Comparison of ENCODE assay signal across 9 cellular contexts in genomic region chr7:142866361-142867096, GRCh38. TPM values are rescaled to one million over a fixed set of nuclear protein-coding genes. Genes with fewer than 3 reads are reported as not detected.
DNase-seq lines count a peak whose midpoint lies in the region; ATAC-seq, FAIRE-seq and TF ChIP-seq lines count a peak whose summit lies in the region.
"Had no signal": no experiment of that assay in that cellular context is flagged by ENCODE, and none has a peak within 500 bp of the region (broad histone marks: within the 10 kb centered on the region; RNA-seq: fewer than 3 reads in every experiment).

No MANE protein-coding gene starts in this region.

- no peaks in the 10 kb centered on the region for H3K27me3 ChIP-seq in DND-41 (ENCODE audit: insufficient read depth, low read length, poor library complexity)
- no peaks in the 10 kb centered on the region for H3K27me3 ChIP-seq in adrenal gland
- no peaks in the 10 kb centered on the region for H3K27me3 ChIP-seq in keratinocyte (ENCODE audit: control insufficient read depth, extremely low read depth, insufficient read depth, low read length)
- H3K27me3 ChIP-seq in upper lobe of right lung, result no peaks in the 10 kb centered on the region

- peak overlapping the region; percentile 49 for H3K27ac ChIP-seq in DND-41 (ENCODE audit: low read length)
- H3K27ac ChIP-seq in adrenal gland, result no peak overlapping the region
- no peak overlapping the region for H3K27ac ChIP-seq in keratinocyte (ENCODE audit: control insufficient read depth, insufficient read depth, low read length)
- H3K27ac ChIP-seq in upper lobe of right lung, result no peak overlapping the region
- H3K27ac ChIP-seq: SK-N-MC had no signal

- H2AFZ ChIP-seq in DND-41 (ENCODE audit: low read depth, low read length), result no peak overlapping the region
- no peak overlapping the region for H2AFZ ChIP-seq in keratinocyte (ENCODE audit: control insufficient read depth, low read length)

- no peaks in the 10 kb centered on the region for H3K9me1 ChIP-seq in keratinocyte (ENCODE audit: control insufficient read depth, extremely low read depth, insufficient read depth, low read length)

- intact Hi-C loops in adrenal gland (cut with DNase I) (no loop called here), upper lobe of right lung (cut with DNase I) (no loop called here)

- no peak overlapping the region for H3K4me3 ChIP-seq in DND-41 (ENCODE audit: low read depth in 1 of 2, low read length in 2 of 2)
- H3K4me3 ChIP-seq in adrenal gland, result no peak overlapping the region
- no peak overlapping the region for H3K4me3 ChIP-seq in keratinocyte (ENCODE audit: control insufficient read depth in 2 of 3, extremely low read depth in 1 of 3, insufficient read depth in 2 of 3, low read depth in 1 of 3, low read length in 3 of 3)
- H3K4me3 ChIP-seq in upper lobe of right lung, result no peak overlapping the region
- H3K4me3 ChIP-seq: SK-N-MC had no signal

- no peak for TF ChIP-seq POLR2A in adrenal gland (IDR thresholded peaks at IDR 0.05)

- FAIRE-seq in keratinocyte (lab: Jason Lieb, UNC), result no peak

- TF ChIP-seq RAD21 in Ishikawa (IDR thresholded peaks at IDR 0.05; ENCODE audit: low read depth), result peak; percentile 71

- no peak overlapping the region for H3K9ac ChIP-seq in DND-41 (ENCODE audit: low read depth, low read length)
- no peak overlapping the region for H3K9ac ChIP-seq in keratinocyte (ENCODE audit: control insufficient read depth, extremely low read depth, insufficient read depth, low read length)

- H3K9me3 ChIP-seq in DND-41 (ENCODE audit: insufficient read depth, low read length, severe bottlenecking) (no peaks in the 10 kb centered on the region), adrenal gland (replicated peaks in 1 of 3) (no peaks in the 10 kb centered on the region), keratinocyte (ENCODE audit: control insufficient read depth, low read depth, low read length) (no peaks in the 10 kb centered on the region), upper lobe of right lung (no peaks in the 10 kb centered on the region)

- ATAC-seq in DND-41 (ENCODE audit: insufficient read depth, low read depth), result peak; percentile 54
- ATAC-seq in upper lobe of right lung, result peak; percentile 70
- ATAC-seq in GM19397 (IDR thresholded peaks at IDR 0.05; ENCODE audit: unreplicated experiment), result no peak

- dilution Hi-C loops in keratinocyte (cut with MboI; ENCODE audit: extremely low pct_ligation_motif_present, low sequenced_read_pairs), result no loop called here

- H3K36me3 ChIP-seq in DND-41 (ENCODE audit: insufficient read depth, low read length) (peaks cover 100% of the 10 kb centered on the region), adrenal gland (replicated peaks in 1 of 2) (no peaks in the 10 kb centered on the region), keratinocyte (ENCODE audit: control insufficient read depth in 2 of 2, extremely low read depth in 1 of 2, insufficient read depth in 2 of 2, low read length in 2 of 2) (no peaks in the 10 kb centered on the region), upper lobe of right lung (no peaks in the 10 kb centered on the region)

- DNase-seq in DND-41 (peak; percentile 31), adrenal gland (peak in 6 of 7 donors; percentile 29 to 62 (median 42)), keratinocyte (ENCODE audit: low read depth, low spot score) (no peak), upper lobe of right lung (no peak), T-helper 2 cell (no peak)
- no peak for DNase-seq in activated CD4-positive, CD25-positive, alpha-beta regulatory T cell treated with anti-CD3 and anti-CD28 coated beads, Interleukin-2, amount 50 U/mL, for 72 hours

- TF ChIP-seq CTCF in DND-41 (IDR thresholded peaks at IDR 0.05; ENCODE audit: borderline replicate concordance, extremely low read depth, low read length, poor library complexity, severe bottlenecking), result peak; percentile 75
- peak; percentile 23 to 54 (median 50) for TF ChIP-seq CTCF in adrenal gland (IDR thresholded peaks at IDR 0.05)
- peak; percentile 52 to 83 (median 57) for TF ChIP-seq CTCF in keratinocyte (optimal IDR thresholded peaks at IDR 0.05 in 1 of 3, IDR thresholded peaks at IDR 0.05 in 1 of 3, conservative IDR thresholded peaks at IDR 0.05 in 1 of 3; ENCODE audit: extremely low read depth in 1 of 3, insufficient read depth in 2 of 3, low read length in 3 of 3)
- TF ChIP-seq CTCF in upper lobe of right lung (IDR thresholded peaks at IDR 0.05), result peak; percentile 51

- H4K20me1 ChIP-seq in DND-41 (ENCODE audit: insufficient read depth, low read length) (peaks cover 7% of the 10 kb centered on the region; the same call in 1 of the 2 replicates), keratinocyte (ENCODE audit: control insufficient read depth, extremely low read depth, insufficient read depth, low read length) (no peaks in the 10 kb centered on the region)

- H3K79me2 ChIP-seq in DND-41 (ENCODE audit: insufficient read depth, low read length) (peaks cover 4% of the 10 kb centered on the region; the same call in 1 of the 2 replicates), keratinocyte (ENCODE audit: control insufficient read depth, insufficient read depth, low read length) (no peaks in the 10 kb centered on the region)

- WGBS in adrenal gland, 4 donors, result 54 to 68% (median 57%) methylated on average over 8 to 18 of the region's 18 CpGs

- no peak for TF ChIP-seq EP300 in Ishikawa (IDR thresholded peaks at IDR 0.05; ENCODE audit: borderline replicate concordance)

- H3K4me1 ChIP-seq in DND-41 (ENCODE audit: insufficient read depth, low read length) (0 out of 2 replicates have a peak, but pooled peaks cover 3% of the 10 kb centered on the region), adrenal gland (replicated peaks in 1 of 2) (no peaks in the 10 kb centered on the region), keratinocyte (ENCODE audit: control insufficient read depth, extremely low read depth, insufficient read depth, low read length) (no peaks in the 10 kb centered on the region), upper lobe of right lung (no peaks in the 10 kb centered on the region)

- H3K4me2 ChIP-seq in DND-41 (ENCODE audit: insufficient read depth, low read length), result no peak overlapping the region
- H3K4me2 ChIP-seq in keratinocyte (ENCODE audit: control insufficient read depth, extremely low read depth, insufficient read depth, low read depth, low read length), result no peak overlapping the region

TF ChIP-seq in Ishikawa, 13 proteins besides CTCF, POLR2A, EP300 and RAD21:
- TF ChIP-seq REST (IDR thresholded peaks at IDR 0.05; ENCODE audit: low read depth) (no peak), YY1 (IDR thresholded peaks at IDR 0.05; ENCODE audit: low read depth) (no peak), ZBTB7A (IDR thresholded peaks at IDR 0.05; ENCODE audit: low read depth) (no peak), FOXM1 (IDR thresholded peaks at IDR 0.05; ENCODE audit: borderline replicate concordance, low read depth) (no peak), TEAD4 (IDR thresholded peaks at IDR 0.05) (no peak)

RNA-seq across cellular contexts. Expression of gene EPHB6, which starts 11.7 kb away (rescaled TPM):
- total RNA-seq in adrenal gland (10 to 100 TPM in 2 of 8 donors, 1 to 10 TPM in 6; 1.4 to 14.4 (median 3.7) TPM), upper lobe of right lung (12.8 TPM)
- polyA plus RNA-seq in adrenal gland (10 to 100 TPM in 1 of 3 donors, 1 to 10 TPM in 2; 1.1 to 17.2 (median 9.1) TPM), keratinocyte (0.59 to 3.0 TPM (median 1.9 TPM) in 3 replicates)
- polyA plus RNA-seq in keratinocyte (2011; ENCODE audit: low read depth), result 17.8 TPM
- 0.82 and 0.94 TPM in 2 replicates for polyA plus RNA-seq in keratinocyte (2011; cell fraction: cytosol; rRNA removed)
- 2.9 and 3.7 TPM in 2 replicates for polyA plus RNA-seq in keratinocyte (2011; cell fraction: nucleus; rRNA removed)
- 0.70 and 17.2 TPM in 2 replicates for polyA plus RNA-seq in keratinocyte (2012; ENCODE audit: low replicate concordance)
- polyA minus RNA-seq in keratinocyte, result 1.4 to 6.6 TPM (median 1.6 TPM) in 3 replicates
- polyA minus RNA-seq in keratinocyte (2011; cell fraction: cytosol; rRNA and poly(A)+ RNA removed), result 5.2 TPM
- polyA minus RNA-seq in keratinocyte (2011; cell fraction: nucleus; rRNA and poly(A)+ RNA removed), result 3.1 and 4.2 TPM in 2 replicates

RNA-seq across cellular contexts. Expression of gene TRPV6, which starts 19.0 kb away (rescaled TPM):
- total RNA-seq in adrenal gland (under 1 TPM in 1 of 8 donors, not detected in 7; 0.10 TPM), upper lobe of right lung (0.38 TPM)
- polyA plus RNA-seq in adrenal gland (under 1 TPM in 2 of 3 donors, not detected in 1; 0.03 to 0.08 TPM), keratinocyte (0.63 to 1.8 TPM (median 1.5 TPM) in 3 replicates)
- polyA plus RNA-seq in keratinocyte (2011; ENCODE audit: low read depth), result 0.59 TPM
- polyA plus RNA-seq in keratinocyte (2011; cell fraction: cytosol; rRNA removed), result 0.21 and 0.33 TPM in 2 replicates
- polyA plus RNA-seq in keratinocyte (2011; cell fraction: nucleus; rRNA removed), result 1.9 and 2.2 TPM in 2 replicates
- polyA plus RNA-seq in keratinocyte (2012; ENCODE audit: low replicate concordance), result 0.50 and 1.9 TPM in 2 replicates
- polyA minus RNA-seq in keratinocyte, result 1.0 to 1.9 TPM (median 1.8 TPM) in 3 replicates
- not detected for polyA minus RNA-seq in keratinocyte (2011; cell fraction: cytosol; rRNA and poly(A)+ RNA removed)
- 0.62 and 1.5 TPM in 2 replicates for polyA minus RNA-seq in keratinocyte (2011; cell fraction: nucleus; rRNA and poly(A)+ RNA removed)

Comparison
In these comparisons a context has a peak if more than half of its experiments do, and no peak if none do; other contexts are left out.
1. DNase-seq: peak in DND-41 (single experiment) and adrenal gland (6 of 7); none in keratinocyte (single experiment), upper lobe of right lung (single experiment), T-helper 2 cell (0 of 5) and activated CD4-positive, CD25-positive, alpha-beta regulatory T cell treated with anti-CD3 and anti-CD28 coated beads, Interleukin-2, amount 50 U/mL, for 72 hours (single experiment).
2. Peak in every context shown above with its lines, with median percentiles within 50 percentile points of each other: CTCF ChIP-seq.